ENCODE assay signal across 1 cellular context in genomic region chr7:106125417-106125816, GRCh38.
TF ChIP-seq lines count a peak whose summit lies in the region.

No MANE protein-coding gene starts in this region.

TF ChIP-seq in GM23338, 12 proteins besides CTCF, POLR2A, EP300 and RAD21 (continued from another document):
- no peak for TF ChIP-seq ZNF462 (CRISPR knock-in tag; IDR thresholded peaks at IDR 0.05)
- no peak for TF ChIP-seq POLR2AphosphoS5 (IDR thresholded peaks at IDR 0.05; ENCODE audit: low read depth)
- no peak for TF ChIP-seq CREB1 (CRISPR knock-in tag; IDR thresholded peaks at IDR 0.05; ENCODE audit: low read depth)
- no peak for TF ChIP-seq STAT1 (IDR thresholded peaks at IDR 0.05; ENCODE audit: unreplicated experiment)
